Comparison of ENCODE assay signal across 8 cellular contexts in genomic region chr2:68121873-68122679, GRCh38. TPM values are rescaled to one million over a fixed set of nuclear protein-coding genes. Genes with fewer than 3 reads are reported as not detected.
DNase-seq lines count a peak whose midpoint lies in the region; ATAC-seq and TF ChIP-seq lines count a peak whose summit lies in the region.

No MANE protein-coding gene starts in this region.

- H3K9me3 ChIP-seq in cardiac muscle cell (ENCODE audit: low read depth) (no peaks in the 10 kb centered on the region), vagina (no peaks in the 10 kb centered on the region)

- H3K27me3 ChIP-seq in cardiac muscle cell (no peaks in the 10 kb centered on the region), vagina (no peaks in the 10 kb centered on the region)

- H3K27ac ChIP-seq in cardiac muscle cell, result no peak overlapping the region
- no peak overlapping the region for H3K27ac ChIP-seq in vagina

- H3K4me3 Mint-ChIP-seq in activated naive CD8-positive, alpha-beta T cell treated with anti-CD3 and anti-CD28 coated beads, Interleukin-2, amount 10 ng/mL, durations not matched to agents 7 days and 5 days, result peak overlapping the region; percentile 48

- H3K36me3 Mint-ChIP-seq in activated naive CD8-positive, alpha-beta T cell treated with anti-CD3 and anti-CD28 coated beads, Interleukin-2, amount 10 ng/mL, durations not matched to agents 7 days and 5 days, result no peaks in the 10 kb centered on the region

- DNase-seq in EL (peak; percentile 84), M059J (ENCODE audit: low read depth) (peak; percentile 70), cardiac muscle cell (ENCODE audit: low read depth in 1 of 2, low spot score in 1 of 2) (peak; percentile 91 to 93), pulmonary artery endothelial cell (ENCODE audit: low read depth, low spot score) (peak; percentile 62), vagina (ENCODE audit: extremely low spot score in 2 of 2) (no peak)
- peak; percentile 77 for DNase-seq in activated naive CD8-positive, alpha-beta T cell treated with anti-CD3 and anti-CD28 coated beads, Interleukin-2, amount 10 ng/mL, durations not matched to agents 7 days and 5 days

- H3K4me1 ChIP-seq in cardiac muscle cell (ENCODE audit: low read depth), result no peaks in the 10 kb centered on the region
- no peaks in the 10 kb centered on the region for H3K4me1 ChIP-seq in vagina

- TF ChIP-seq POLR2A in vagina (IDR thresholded peaks at IDR 0.05), result no peak

- H3K27me3 Mint-ChIP-seq in activated naive CD8-positive, alpha-beta T cell treated with anti-CD3 and anti-CD28 coated beads, Interleukin-2, amount 10 ng/mL, durations not matched to agents 7 days and 5 days, result peaks cover 3% of the 10 kb centered on the region

- intact Hi-C loops in vagina (cut with DNase I), result loop anchor here (5.0 kb wide), 1 partner anchor 325 kb away; no protein-coding TSS in a partner anchor

- POLR2A ChIA-PET in activated naive CD8-positive, alpha-beta T cell treated with anti-CD3 and anti-CD28 coated beads, Interleukin-2, amount 10 ng/mL, durations not matched to agents 7 days and 5 days (lab: Charles Lee), result no interaction called here

- H3K27ac Mint-ChIP-seq in activated naive CD8-positive, alpha-beta T cell treated with anti-CD3 and anti-CD28 coated beads, Interleukin-2, amount 10 ng/mL, durations not matched to agents 7 days and 5 days, result no peak overlapping the region

- H3K36me3 ChIP-seq in cardiac muscle cell (no peaks in the 10 kb centered on the region), vagina (no peaks in the 10 kb centered on the region)

- no peaks in the 10 kb centered on the region for H3K9me3 Mint-ChIP-seq in activated naive CD8-positive, alpha-beta T cell treated with anti-CD3 and anti-CD28 coated beads, Interleukin-2, amount 10 ng/mL, durations not matched to agents 7 days and 5 days

- TF ChIP-seq CTCF in cardiac muscle cell (IDR thresholded peaks at IDR 0.05; ENCODE audit: low read depth, low read length) (peak; percentile 97), vagina (IDR thresholded peaks at IDR 0.05) (peak; percentile 93 to 94 (median 94))

- H3K4me3 ChIP-seq in cardiac muscle cell, result no peak overlapping the region
- H3K4me3 ChIP-seq in vagina, result no peak overlapping the region

- H3K4me1 Mint-ChIP-seq in activated naive CD8-positive, alpha-beta T cell treated with anti-CD3 and anti-CD28 coated beads, Interleukin-2, amount 10 ng/mL, durations not matched to agents 7 days and 5 days, result peaks cover 2% of the 10 kb centered on the region

- ATAC-seq in SK-N-SH treated with all-trans-retinoic acid at 6 μM for 48 hours (peak; percentile 90), GM18511 (IDR thresholded peaks at IDR 0.05; ENCODE audit: unreplicated experiment) (no peak)
- no peak for ATAC-seq in activated naive CD8-positive, alpha-beta T cell treated with anti-CD3 and anti-CD28 coated beads, Interleukin-2, amount 10 ng/mL, durations not matched to agents 7 days and 5 days (ENCODE audit: low read depth)

TF ChIP-seq in SK-N-SH treated with all-trans-retinoic acid at 6 μM for 48 hours, 23 proteins besides CTCF, POLR2A, EP300 and RAD21:
- TF ChIP-seq ZC3H10 (CRISPR knock-in tag; IDR thresholded peaks at IDR 0.05), result no peak
- no peak for TF ChIP-seq ARNTL (CRISPR knock-in tag; IDR thresholded peaks at IDR 0.05; ENCODE audit: borderline replicate concordance, low read depth)
- TF ChIP-seq ZFP3 (CRISPR knock-in tag; IDR thresholded peaks at IDR 0.05), result no peak
- no peak for TF ChIP-seq GLIS3 (CRISPR knock-in tag; IDR thresholded peaks at IDR 0.05)
- TF ChIP-seq, protein P1, sequence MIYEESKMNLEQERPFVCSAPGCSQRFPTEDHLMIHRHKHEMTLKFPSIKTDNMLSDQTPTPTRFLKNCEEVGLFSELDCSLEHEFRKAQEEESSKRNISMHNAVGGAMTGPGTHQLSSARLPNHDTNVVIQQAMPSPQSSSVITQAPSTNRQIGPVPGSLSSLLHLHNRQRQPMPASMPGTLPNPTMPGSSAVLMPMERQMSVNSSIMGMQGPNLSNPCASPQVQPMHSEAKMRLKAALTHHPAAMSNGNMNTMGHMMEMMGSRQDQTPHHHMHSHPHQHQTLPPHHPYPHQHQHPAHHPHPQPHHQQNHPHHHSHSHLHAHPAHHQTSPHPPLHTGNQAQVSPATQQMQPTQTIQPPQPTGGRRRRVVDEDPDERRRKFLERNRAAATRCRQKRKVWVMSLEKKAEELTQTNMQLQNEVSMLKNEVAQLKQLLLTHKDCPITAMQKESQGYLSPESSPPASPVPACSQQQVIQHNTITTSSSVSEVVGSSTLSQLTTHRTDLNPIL (CRISPR knock-in tag; IDR thresholded peaks at IDR 0.05; ENCODE audit: low read depth), result no peak
- TF ChIP-seq CSDC2 (CRISPR knock-in tag; IDR thresholded peaks at IDR 0.05), result no peak
- TF ChIP-seq SNAI2 (CRISPR knock-in tag; IDR thresholded peaks at IDR 0.05), result no peak
- no peak for TF ChIP-seq OSR1 (CRISPR knock-in tag; IDR thresholded peaks at IDR 0.05)
- TF ChIP-seq ZNF8 (CRISPR knock-in tag; IDR thresholded peaks at IDR 0.05), result no peak
- no peak for TF ChIP-seq PATZ1 (CRISPR knock-in tag; IDR thresholded peaks at IDR 0.05; ENCODE audit: borderline replicate concordance)
- no peak for TF ChIP-seq ESRRG (CRISPR knock-in tag; IDR thresholded peaks at IDR 0.05)
- no peak for TF ChIP-seq PPARA (CRISPR knock-in tag; IDR thresholded peaks at IDR 0.05; ENCODE audit: borderline replicate concordance)
- no peak for TF ChIP-seq ZNF70 (CRISPR knock-in tag; IDR thresholded peaks at IDR 0.05)
- no peak for TF ChIP-seq RARB (CRISPR knock-in tag; IDR thresholded peaks at IDR 0.05)
- no peak for TF ChIP-seq BACH2 (CRISPR knock-in tag; IDR thresholded peaks at IDR 0.05; ENCODE audit: borderline replicate concordance)

RNA-seq across cellular contexts. Expression of gene PNO1, which starts 35.6 kb away (rescaled TPM):
- 24.0 and 25.6 TPM in 2 replicates for total RNA-seq in M059J (2014; rRNA removed; shearing (Covaris generic))
- 1 to 10 TPM; 8.5 to 9.2 TPM for total RNA-seq in activated naive CD8-positive, alpha-beta T cell treated with anti-CD3 and anti-CD28 coated beads, Interleukin-2, amount 10 ng/mL, durations not matched to agents 7 days and 5 days
- total RNA-seq in cardiac muscle cell, result 10.7 and 19.3 TPM in 2 replicates
- polyA plus RNA-seq in cardiac muscle cell, result 18.5 and 22.6 TPM in 2 replicates
- 23.1 and 27.5 TPM in 2 replicates for total RNA-seq in pulmonary artery endothelial cell
- 9.3 TPM for total RNA-seq in vagina

RNA-seq across cellular contexts. Expression of gene C1D, which starts 59.3 kb away (rescaled TPM):
- total RNA-seq in M059J (2014; rRNA removed; shearing (Covaris generic)), result 49.3 and 62.1 TPM in 2 replicates
- 10 to 100 TPM; 18.4 to 24.9 TPM for total RNA-seq in activated naive CD8-positive, alpha-beta T cell treated with anti-CD3 and anti-CD28 coated beads, Interleukin-2, amount 10 ng/mL, durations not matched to agents 7 days and 5 days
- total RNA-seq in cardiac muscle cell, result 30.9 and 39.2 TPM in 2 replicates
- 61.3 and 63.5 TPM in 2 replicates for polyA plus RNA-seq in cardiac muscle cell
- 16.1 and 19.8 TPM in 2 replicates for total RNA-seq in pulmonary artery endothelial cell
- 21.9 TPM for total RNA-seq in vagina

Comparison
In these comparisons a context has a peak if more than half of its experiments do, and no peak if none do; other contexts are left out.
1. DNase-seq: peak in EL (single experiment), M059J (single experiment), activated naive CD8-positive, alpha-beta T cell treated with anti-CD3 and anti-CD28 coated beads, Interleukin-2, amount 10 ng/mL, durations not matched to agents 7 days and 5 days (single experiment), cardiac muscle cell (2 of 2) and pulmonary artery endothelial cell (single experiment); none in vagina (0 of 2).